18 cellular contexts compared by ENCODE assay signal in genomic region chr14:100474176-100474575, GRCh38.
"Had no signal": no experiment of that assay in that cellular context is flagged by ENCODE, and none has a peak within 500 bp of the region (broad histone marks: within the 10 kb centered on the region; RNA-seq: fewer than 3 reads in every experiment).

No MANE protein-coding gene starts in this region.

- H3K27me3 Mint-ChIP-seq: activated CD8-positive, alpha-beta memory T cell treated with anti-CD3 and anti-CD28 coated beads, Interleukin-2, amount 10 ng/mL, durations not matched to agents 7 days and 5 days; activated naive CD8-positive, alpha-beta T cell; activated T-cell treated with anti-CD3 and anti-CD28 coated beads, Interleukin-2, amount 50 U/mL, for 24 hours; natural killer cell treated with Interleukin-12 subunit alpha and Interleukin-12 subunit beta and Interleukin-15 and Interleukin-18, amount 100 ng/mL, for 72 hours; stimulated activated memory B cell treated with anti-CD40 and anti-IgM and Interleukin-4, amounts not matched to agents 10 μg/mL and 1 μg/mL and 100 μg/mL, for 72 hours had no signal

- H3K4me1 ChIP-seq: foreskin keratinocyte, prostate gland, right lobe of liver, spleen, tibial nerve had no signal

- DNase-seq: activated CD4-positive, alpha-beta T cell treated with anti-CD3 and anti-CD28 coated beads, Interleukin-2, amount 50 U/mL, for 4 hours; activated CD4-positive, CD25-positive, alpha-beta regulatory T cell treated with anti-CD3 and anti-CD28 coated beads, Interleukin-2, amount 50 U/mL, for 72 hours; activated CD8-positive, alpha-beta memory T cell treated with anti-CD3 and anti-CD28 coated beads, Interleukin-2, amount 10 ng/mL, durations not matched to agents 7 days and 5 days; activated gamma-delta T cell; activated T-cell treated with anti-CD3 and anti-CD28 coated beads, Interleukin-2, amount 50 U/mL, for 24 hours; foreskin keratinocyte; left colon; occipital lobe; right lobe of liver; spleen; stimulated activated CD4-positive, alpha-beta T cell treated with anti-CD3 and anti-CD28 coated beads, Interleukin-1b, Interleukin-23, amount 100 ng/mL, for 48 hours had no signal

- H3K4me3 Mint-ChIP-seq: activated CD8-positive, alpha-beta memory T cell treated with anti-CD3 and anti-CD28 coated beads, Interleukin-2, amount 10 ng/mL, durations not matched to agents 7 days and 5 days; activated naive CD8-positive, alpha-beta T cell; activated T-cell treated with anti-CD3 and anti-CD28 coated beads, Interleukin-2, amount 50 U/mL, for 24 hours; natural killer cell treated with Interleukin-12 subunit alpha and Interleukin-12 subunit beta and Interleukin-15 and Interleukin-18, amount 100 ng/mL, for 72 hours; stimulated activated memory B cell treated with anti-CD40 and anti-IgM and Interleukin-4, amounts not matched to agents 10 μg/mL and 1 μg/mL and 100 μg/mL, for 72 hours; T-helper 2 cell treated with Interferon-gamma antibody and Interleukin-4, amounts not matched to agents 5 μg/mL and 100 μg/mL, for 36 hours had no signal

- FAIRE-seq: endothelial cell of umbilical vein had no signal

- H3K27ac ChIP-seq: foreskin keratinocyte, prostate gland, right lobe of liver, spleen, tibial nerve had no signal

- H3K4me3 ChIP-seq: prostate gland, right lobe of liver, spleen, tibial nerve had no signal

- H3K36me3 Mint-ChIP-seq: activated CD8-positive, alpha-beta memory T cell treated with anti-CD3 and anti-CD28 coated beads, Interleukin-2, amount 10 ng/mL, durations not matched to agents 7 days and 5 days; natural killer cell treated with Interleukin-12 subunit alpha and Interleukin-12 subunit beta and Interleukin-15 and Interleukin-18, amount 100 ng/mL, for 72 hours had no signal

- H3K9me3 ChIP-seq: prostate gland, right lobe of liver, spleen, tibial nerve had no signal

- H3K9me3 Mint-ChIP-seq: activated T-cell treated with anti-CD3 and anti-CD28 coated beads, Interleukin-2, amount 50 U/mL, for 24 hours; natural killer cell treated with Interleukin-12 subunit alpha and Interleukin-12 subunit beta and Interleukin-15 and Interleukin-18, amount 100 ng/mL, for 72 hours; stimulated activated memory B cell treated with anti-CD40 and anti-IgM and Interleukin-4, amounts not matched to agents 10 μg/mL and 1 μg/mL and 100 μg/mL, for 72 hours; T-helper 2 cell treated with Interferon-gamma antibody and Interleukin-4, amounts not matched to agents 5 μg/mL and 100 μg/mL, for 36 hours had no signal

- H3K36me3 ChIP-seq: prostate gland, right lobe of liver had no signal

- H3K27ac Mint-ChIP-seq: activated CD8-positive, alpha-beta memory T cell treated with anti-CD3 and anti-CD28 coated beads, Interleukin-2, amount 10 ng/mL, durations not matched to agents 7 days and 5 days; activated naive CD8-positive, alpha-beta T cell; activated T-cell treated with anti-CD3 and anti-CD28 coated beads, Interleukin-2, amount 50 U/mL, for 24 hours; natural killer cell treated with Interleukin-12 subunit alpha and Interleukin-12 subunit beta and Interleukin-15 and Interleukin-18, amount 100 ng/mL, for 72 hours; stimulated activated memory B cell treated with anti-CD40 and anti-IgM and Interleukin-4, amounts not matched to agents 10 μg/mL and 1 μg/mL and 100 μg/mL, for 72 hours; T-helper 2 cell treated with Interferon-gamma antibody and Interleukin-4, amounts not matched to agents 5 μg/mL and 100 μg/mL, for 36 hours had no signal

- H3K27me3 ChIP-seq: foreskin keratinocyte, right lobe of liver, spleen, tibial nerve had no signal
